In the genomic region with DNA sequence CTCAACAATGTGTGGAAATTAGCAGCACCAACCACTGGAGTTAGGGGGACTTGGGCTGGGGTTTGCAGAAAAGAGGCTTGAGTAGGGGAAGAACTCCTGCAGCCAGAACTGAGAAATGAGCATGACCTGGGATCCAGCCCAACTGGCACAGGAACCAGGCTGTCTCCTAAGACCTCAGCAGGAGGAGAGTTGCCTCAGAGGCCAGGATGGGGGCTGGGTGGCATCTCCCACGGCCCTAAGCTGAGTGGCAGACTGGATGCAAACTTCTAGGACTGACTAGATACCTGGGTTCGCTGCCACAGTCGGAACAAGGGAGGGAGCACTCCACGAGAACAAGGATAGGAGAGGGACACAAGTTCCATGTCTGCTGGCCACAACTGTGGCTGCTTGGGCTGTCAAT, we compare ENCODE assay signal across 22 cellular contexts.
DNase-seq lines count a peak whose midpoint lies in the region; ATAC-seq and TF ChIP-seq lines count a peak whose summit lies in the region.
"Had no signal": no experiment of that assay in that cellular context is flagged by ENCODE, and none has a peak within 500 bp of the region (broad histone marks: within the 10 kb centered on the region; RNA-seq: fewer than 3 reads in every experiment).

No MANE protein-coding gene starts in this region.

- TF ChIP-seq POLR2A in adrenal gland (IDR thresholded peaks at IDR 0.05), result no peak

- POLR2A ChIA-PET in SK-N-SH (lab: Yijun Ruan, JAX), result no interaction called here

- H3K4me1 ChIP-seq in adrenal gland (replicated peaks in 1 of 2), result no peaks in the 10 kb centered on the region
- H3K4me1 ChIP-seq in lung (ENCODE audit: control insufficient read depth in 2 of 2, insufficient read depth in 2 of 2, low read length in 2 of 2), result no peaks in the 10 kb centered on the region
- H3K4me1 ChIP-seq in SK-N-SH (ENCODE audit: control insufficient read depth in 1 of 2, insufficient read depth in 2 of 2, low read depth in 1 of 2, low read length in 1 of 2), result no peaks in the 10 kb centered on the region
- H3K4me1 ChIP-seq: A549 had no signal

- no peaks in the 10 kb centered on the region for H3K27me3 ChIP-seq in adrenal gland
- no peaks in the 10 kb centered on the region for H3K27me3 ChIP-seq in lung (ENCODE audit: control insufficient read depth, insufficient read depth)
- H3K27me3 ChIP-seq in SK-N-SH (ENCODE audit: insufficient read depth), result no peaks in the 10 kb centered on the region
- H3K27me3 ChIP-seq: BLaER1 had no signal

- intact Hi-C loops in adrenal gland (cut with DNase I), result no loop called here
- intact Hi-C loops in sciatic nerve (cut with DNase I), result no loop called here

- H3K36me3 ChIP-seq in adrenal gland (replicated peaks in 1 of 2) (no peaks in the 10 kb centered on the region), lung (ENCODE audit: control insufficient read depth in 2 of 2, insufficient read depth in 2 of 2, low read length in 2 of 2) (peaks cover 1 to 2% of the 10 kb centered on the region in 2 donors), SK-N-SH (replicated peaks in 1 of 2; ENCODE audit: control insufficient read depth in 1 of 2, insufficient read depth in 2 of 2, low read length in 1 of 2) (peaks cover 0 to 23% of the 10 kb centered on the region in 2 experiments)

- peak; percentile 16 for DNase-seq in G401 (ENCODE audit: low spot score)
- DNase-seq in adrenal gland, result peak; percentile 28 to 67 (median 38)
- DNase-seq in fibroblast of pulmonary artery (ENCODE audit: low read depth), result peak; percentile 12
- no peak for DNase-seq in lung (ENCODE audit: low spot score)
- no peak for DNase-seq in sciatic nerve (ENCODE audit: low spot score)
- no peak for DNase-seq in T-helper 9 cell
- no peak for DNase-seq in SK-N-SH
- DNase-seq: CD4-positive, alpha-beta memory T cell; DMS153; GF-D8; MV-4-11; NCI-H1417; NCI-H187; NCI-H2227 treated with DMSO at 0.1 percent for 48 hours; NCI-H510A treated with DMSO at 0.1 percent for 48 hours; NCI-H774 had no signal

- H3K9me3 ChIP-seq in adrenal gland (replicated peaks in 1 of 3) (no peaks in the 10 kb centered on the region), lung (ENCODE audit: control insufficient read depth in 2 of 2, insufficient read depth in 1 of 2, low read length in 1 of 2) (peaks cover 0 to 9% of the 10 kb centered on the region in 2 donors), SK-N-SH (no peaks in the 10 kb centered on the region)
- H3K9me3 ChIP-seq: A549 had no signal

- in situ Hi-C loops in G401 (cut with HindIII; ENCODE audit: low sequenced_read_pairs), result no loop called here

- H3K4me2 ChIP-seq in SK-N-SH, result no peak overlapping the region
- H3K4me2 ChIP-seq: A549, GM23338 had no signal

- H2AFZ ChIP-seq in SK-N-SH (ENCODE audit: low read depth), result no peak overlapping the region
- H2AFZ ChIP-seq: GM23338 had no signal

- no peak for TF ChIP-seq RAD21 in SK-N-SH (IDR thresholded peaks at IDR 0.05; ENCODE audit: low read length)

- H3K9ac ChIP-seq in SK-N-SH, result no peak overlapping the region
- H3K9ac ChIP-seq: BLaER1 had no signal

- CTCF ChIA-PET in SK-N-SH (lab: Yijun Ruan, JAX), result interaction anchor here (1.0 to 1.2 kb wide), 2 partner anchors 46 to 114 kb away, joined by 3 read pairs; no protein-coding TSS in a partner anchor

- ATAC-seq in lung (ENCODE audit: insufficient read depth, low FRiP score) (peak; percentile 34), HG03342 (IDR thresholded peaks at IDR 0.05; ENCODE audit: unreplicated experiment) (no peak), sciatic nerve (no peak)
- ATAC-seq: A549, GM23338, HCT116, K562 had no signal

- no peaks in the 10 kb centered on the region for H3K9me2 ChIP-seq in SK-N-SH

- H3K79me2 ChIP-seq in SK-N-SH (ENCODE audit: insufficient read depth), result no peaks in the 10 kb centered on the region

- H4K20me1 ChIP-seq in SK-N-SH (ENCODE audit: insufficient read depth), result no peaks in the 10 kb centered on the region
- H4K20me1 ChIP-seq: BLaER1 had no signal

- H3F3A ChIP-seq in SK-N-SH (replicated peaks; ENCODE audit: insufficient read depth), result no peaks in the 10 kb centered on the region

- H3K4me3 ChIP-seq in adrenal gland (no peak overlapping the region), fibroblast of pulmonary artery (replicated peaks; ENCODE audit: low read depth, low read length) (no peak overlapping the region), lung (no peak overlapping the region), SK-N-SH (ENCODE audit: low read depth in 2 of 2, low read length in 1 of 2) (no peak overlapping the region)
- H3K4me3 ChIP-seq: A549, BLaER1, GM23338, K562 had no signal

- TF ChIP-seq EP300 in SK-N-SH (IDR thresholded peaks at IDR 0.05; ENCODE audit: borderline replicate concordance in 1 of 2, low read depth in 1 of 2, low read length in 1 of 2), result no peak

- H3K27ac ChIP-seq in adrenal gland (no peak overlapping the region), lung (ENCODE audit: low read depth in 1 of 2, low read length in 1 of 2) (no peak overlapping the region), SK-N-SH (ENCODE audit: low read depth in 2 of 2, low read length in 1 of 2) (no peak overlapping the region)
- H3K27ac ChIP-seq: A549, BLaER1 had no signal

- WGBS in adrenal gland, 4 donors, result 83 to 88% (median 85%) methylated on average over 4 of the region's 4 CpGs
- 92 to 93% methylated on average over 4 of the region's 4 CpGs for WGBS in lung, 2 donors
- 81% methylated on average over 2 of the region's 4 CpGs for WGBS in SK-N-SH (ENCODE audit: low lambda C conversion rate)

- TF ChIP-seq CTCF in adrenal gland (IDR thresholded peaks at IDR 0.05) (no peak), fibroblast of pulmonary artery (IDR thresholded peaks at IDR 0.05; ENCODE audit: low read length, missing control alignments) (no peak), lung (IDR thresholded peaks at IDR 0.05; ENCODE audit: control extremely low read depth, extremely low read depth) (no peak), SK-N-SH (IDR thresholded peaks at IDR 0.05) (no peak)

TF ChIP-seq in SK-N-SH, 30 proteins besides CTCF, POLR2A, EP300 and RAD21:
- TF ChIP-seq TEAD4 (IDR thresholded peaks at IDR 0.05; ENCODE audit: borderline replicate concordance, insufficient read depth) (no peak), GATA2 (CRISPR knock-in tag; IDR thresholded peaks at IDR 0.05) (no peak), CHD2 (IDR thresholded peaks at IDR 0.05; ENCODE audit: low read length, partially characterized antibody) (no peak), ZBTB33 (IDR thresholded peaks at IDR 0.05; ENCODE audit: borderline replicate concordance, low read depth) (no peak), SIN3A (IDR thresholded peaks at IDR 0.05; ENCODE audit: borderline replicate concordance, low read depth, low read length) (no peak)

Comparison
In these comparisons a context has a peak if more than half of its experiments do, and no peak if none do; other contexts are left out.
1. DNase-seq: peak in G401 (single experiment), adrenal gland (7 of 7) and fibroblast of pulmonary artery (single experiment); none in lung (single experiment), sciatic nerve (single experiment), T-helper 9 cell (single experiment) and SK-N-SH (single experiment).